Comparison of ENCODE assay signal across 8 cellular contexts in the genomic region with DNA sequence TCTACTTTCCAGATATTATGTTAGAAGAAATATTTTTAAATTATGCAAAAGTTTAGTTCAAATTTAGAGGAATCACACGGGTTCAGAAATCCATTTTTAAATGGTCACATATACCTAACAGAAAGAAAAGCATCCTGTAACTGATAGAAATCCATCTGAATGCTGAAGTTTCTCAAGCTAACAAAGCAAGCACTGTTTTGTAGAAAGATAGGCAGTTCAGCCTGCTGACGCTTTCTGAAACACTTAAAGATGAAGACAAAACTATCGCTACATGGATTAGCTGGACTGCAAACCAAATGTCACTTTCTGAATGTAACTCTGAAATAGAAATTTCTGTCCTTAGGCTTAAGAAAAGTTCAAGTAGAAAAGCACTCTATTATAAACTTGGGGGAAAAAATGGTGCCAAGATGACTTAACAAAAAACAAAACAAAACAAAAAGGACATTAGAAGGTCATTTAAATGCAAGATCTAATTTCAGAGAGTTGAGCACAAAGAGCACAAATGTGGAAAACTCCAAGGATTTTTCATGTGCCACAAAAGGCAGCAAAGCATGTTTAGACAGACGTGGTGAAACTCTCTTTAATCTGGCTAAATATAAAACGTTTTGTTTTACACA. TPM values are rescaled to one million over a fixed set of nuclear protein-coding genes. Genes with fewer than 3 reads are reported as not detected.
DNase-seq lines count a peak whose midpoint lies in the region; ATAC-seq and TF ChIP-seq lines count a peak whose summit lies in the region.

No MANE protein-coding gene starts in this region.

- H3K9me3 ChIP-seq in H9 (ENCODE audit: control insufficient read depth, low read depth, low read length) (no peaks in the 10 kb centered on the region), WERI-Rb-1 (ENCODE audit: severe bottlenecking) (no peaks in the 10 kb centered on the region), gastroesophageal sphincter (no peaks in the 10 kb centered on the region)

- no peak overlapping the region for H2AFZ ChIP-seq in H9 (ENCODE audit: low read length)

- no peak for TF ChIP-seq EP300 in gastroesophageal sphincter (IDR thresholded peaks at IDR 0.05)

- H2BK120ac ChIP-seq in H9 (ENCODE audit: low read depth, low read length, poor library complexity, severe bottlenecking) = no peak overlapping the region

- DNase-seq in H9 (no peak), WERI-Rb-1 (no peak), skeletal muscle cell (ENCODE audit: low read depth) (no peak), EL (no peak)
- no peak for DNase-seq in activated CD4-positive, CD25-positive, alpha-beta regulatory T cell treated with anti-CD3 and anti-CD28 coated beads, Interleukin-2, amount 50 U/mL, for 72 hours
- no peak for DNase-seq in activated CD4-positive, alpha-beta T cell treated with anti-CD3 and anti-CD28 coated beads for 48 hours

- no peak overlapping the region for H4K5ac ChIP-seq in H9 (ENCODE audit: insufficient read length, low read depth, low read length)

- no peak overlapping the region for H3K4ac ChIP-seq in H9 (ENCODE audit: low read depth, low read length)

- H3K56ac ChIP-seq in H9 (ENCODE audit: insufficient read length, low read depth, low read length) = no peak overlapping the region

- no peaks in the 10 kb centered on the region; the same call in 1 of the 2 replicates for H3K79me2 ChIP-seq in H9 (ENCODE audit: insufficient read depth, low read length)

- H3K4me1 Mint-ChIP-seq in H9 = peaks cover 20 to 39% of the 10 kb centered on the region in 2 experiments

- H3K23me2 ChIP-seq in H9 (ENCODE audit: insufficient read length, low read depth, low read length, poor library complexity, severe bottlenecking) = no peaks in the 10 kb centered on the region

- H4K20me1 ChIP-seq in H9 (ENCODE audit: control insufficient read depth, insufficient read depth, insufficient read length) = no peaks in the 10 kb centered on the region

- H2BK20ac ChIP-seq in H9 (ENCODE audit: low read depth, low read length, poor library complexity, severe bottlenecking) = no peak overlapping the region

- H2BK15ac ChIP-seq in H9 (ENCODE audit: low read depth, low read length) = no peak overlapping the region

- no peaks in the 10 kb centered on the region for H3K27me3 ChIP-seq in H9 (ENCODE audit: insufficient read depth, low read length)
- H3K27me3 ChIP-seq in WERI-Rb-1 (ENCODE audit: insufficient read depth, low read depth, severe bottlenecking) = no peaks in the 10 kb centered on the region
- no peaks in the 10 kb centered on the region for H3K27me3 ChIP-seq in gastroesophageal sphincter

- no peak overlapping the region for H4K91ac ChIP-seq in H9 (ENCODE audit: insufficient read length, low read depth, low read length)

- peaks cover 16% of the 10 kb centered on the region for H3K27me3 Mint-ChIP-seq in H9 (ENCODE audit: low read depth)

- no CpG with 5 or more reads among the region's 5 CpGs for WGBS in H9 (ENCODE audit: extremely low coverage, insufficient read length, low lambda C conversion rate)
- 0 to 2% methylated on average over 5 of the region's 5 CpGs for WGBS in gastroesophageal sphincter (ENCODE audit: low coverage in 1 of 2), 2 donors

- no peak overlapping the region for H3T11ph ChIP-seq in H9 (ENCODE audit: low read length)

- H4K8ac ChIP-seq in H9 (replicated peaks; ENCODE audit: insufficient read length, low read depth, low read length) = no peak overlapping the region

- H3K79me1 ChIP-seq in H9 (ENCODE audit: insufficient read depth, low read depth, low read length, poor library complexity, severe bottlenecking) = no peaks in the 10 kb centered on the region

- H3K4me1 ChIP-seq in H9 (ENCODE audit: insufficient read depth, low read length) (no peaks in the 10 kb centered on the region), gastroesophageal sphincter (peaks cover 4 to 74% (median 9%) of the 10 kb centered on the region in 3 donors)

- peaks cover 2% of the 10 kb centered on the region; the same call in 1 of the 2 replicates for H3K36me3 ChIP-seq in WERI-Rb-1
- no peaks in the 10 kb centered on the region for H3K36me3 ChIP-seq in gastroesophageal sphincter

- H3K9ac ChIP-seq in H9 (ENCODE audit: extremely low read depth, insufficient read length, low read length) = peak overlapping the region; percentile 63

- H3K4me3 ChIP-seq in WERI-Rb-1 (ENCODE audit: low read depth, low read length) (peak overlapping the region; percentile 87), gastroesophageal sphincter (peak overlapping the region; percentile 74 to 89), skeletal muscle cell (ENCODE audit: low read depth, low read length) (peak overlapping the region; percentile 92)

- no peak for TF ChIP-seq POLR2A in gastroesophageal sphincter (IDR thresholded peaks at IDR 0.05)

- no peak overlapping the region for H3K23ac ChIP-seq in H9 (ENCODE audit: insufficient read length, low read depth, low read length)

- H3K27ac Mint-ChIP-seq in H9 = peak overlapping the region; percentile 83 to 93 (median 92)

- no peak overlapping the region for H3K18ac ChIP-seq in H9 (ENCODE audit: insufficient read length, low read depth, low read length)

- H2AK5ac ChIP-seq in H9 (ENCODE audit: insufficient read length, low read length) = no peak overlapping the region

- H3K36me3 Mint-ChIP-seq in H9 (ENCODE audit: insufficient read depth in 1 of 3, low read depth in 3 of 3) = no peaks in the 10 kb centered on the region; a peak in 1 of 7 replicates

- no peaks in the 10 kb centered on the region for H3K9me3 Mint-ChIP-seq in H9

- no peak for ATAC-seq in gastroesophageal sphincter
- ATAC-seq in HG03469 (IDR thresholded peaks at IDR 0.05; ENCODE audit: unreplicated experiment) = no peak

- no peak for TF ChIP-seq CTCF in H9 (conservative IDR thresholded peaks at IDR 0.05)
- no peak for TF ChIP-seq CTCF in WERI-Rb-1 (IDR thresholded peaks at IDR 0.05; ENCODE audit: low read depth, low read length)
- TF ChIP-seq CTCF in gastroesophageal sphincter (IDR thresholded peaks at IDR 0.05) = no peak

- H3K4me2 ChIP-seq in H9 (ENCODE audit: insufficient read depth, insufficient read length, low read length) = peak overlapping the region; percentile 78

- H3K27ac ChIP-seq in H9 (ENCODE audit: insufficient read length, low read depth, low read length) (peak overlapping the region; percentile 49), WERI-Rb-1 (no peak overlapping the region), gastroesophageal sphincter (peak overlapping the region; percentile 92 to 98 (median 96))

- H3K4me3 Mint-ChIP-seq in H9 = peak overlapping the region; percentile 80 to 88

- H2BK5ac ChIP-seq in H9 (ENCODE audit: insufficient read length, low read length) = no peak overlapping the region

- H3K14ac ChIP-seq in H9 (ENCODE audit: insufficient read depth, low read length) = no peak overlapping the region

- H2BK12ac ChIP-seq in H9 (ENCODE audit: insufficient read length, low read depth, low read length) = no peak overlapping the region

RNA-seq across cellular contexts. Expression of a gene that starts 1.3 kb away (rescaled TPM):
- 17.9 and 19.3 TPM in 2 replicates for total RNA-seq in H9 (2021)
- total RNA-seq in gastroesophageal sphincter = 100 to 1,000 TPM in 2 of 4 donors, 10 to 100 TPM in 2; 55.1 to 100 (median 89.2) TPM
